ENCODE assay signal across 10 cellular contexts in genomic region chr10:91378061-91378460, GRCh38. TPM values are rescaled to one million over a fixed set of nuclear protein-coding genes. Genes with fewer than 3 reads are reported as not detected.
A peak's percentile ranks its signal among the peaks of the same experiment; 100 is the strongest.
DNase-seq lines count a peak whose midpoint lies in the region; ATAC-seq and TF ChIP-seq lines count a peak whose summit lies in the region.
"Had no signal": no experiment of that assay in that cellular context is flagged by ENCODE, and none has a peak within 500 bp of the region (broad histone marks: within the 10 kb centered on the region; RNA-seq: fewer than 3 reads in every experiment).

No MANE protein-coding gene starts in this region.

- H3K27me3 ChIP-seq in gastrocnemius medialis, result no peaks in the 10 kb centered on the region
- H3K27me3 ChIP-seq: tibial artery had no signal

- H3K27me3 Mint-ChIP-seq in activated CD4-positive, alpha-beta memory T cell treated with anti-CD3 and anti-CD28 coated beads for 36 hours, result peaks cover 26% of the 10 kb centered on the region
- H3K27me3 Mint-ChIP-seq in activated CD4-positive, alpha-beta memory T cell treated with anti-CD3 and anti-CD28 coated beads, Interleukin-2, amount 10 ng/mL, durations not matched to agents 7 days and 5 days, result peaks cover 23% of the 10 kb centered on the region
- H3K27me3 Mint-ChIP-seq in T-cell, result peaks cover 10 to 22% of the 10 kb centered on the region in 2 donors

- H3K9me3 ChIP-seq in gastrocnemius medialis, result peaks cover 0 to 5% (median 0%) of the 10 kb centered on the region in 3 donors
- H3K9me3 ChIP-seq: neutrophil had no signal

- no peak for TF ChIP-seq CTCF in gastrocnemius medialis (IDR thresholded peaks at IDR 0.05 in 4 of 5, conservative IDR thresholded peaks at IDR 0.05 in 1 of 5)

- peaks cover 40% of the 10 kb centered on the region for H3K9me3 Mint-ChIP-seq in activated CD4-positive, alpha-beta memory T cell treated with anti-CD3 and anti-CD28 coated beads for 36 hours
- peaks cover 18% of the 10 kb centered on the region for H3K9me3 Mint-ChIP-seq in activated CD4-positive, alpha-beta memory T cell treated with anti-CD3 and anti-CD28 coated beads, Interleukin-2, amount 10 ng/mL, durations not matched to agents 7 days and 5 days
- peaks cover 9 to 43% (median 9%) of the 10 kb centered on the region in 3 donors for H3K9me3 Mint-ChIP-seq in T-cell

- H3K4me1 ChIP-seq in gastrocnemius medialis, result peaks cover 0 to 3% of the 10 kb centered on the region in 2 donors
- H3K4me1 ChIP-seq: tibial artery had no signal

- in situ Hi-C loops in gastrocnemius medialis (cut with MboI; ENCODE audit: low sequenced_read_pairs in 4 of 4), result loop anchor here in 2 of 4 donors (25.0 kb wide), 1 partner anchor 259 kb away; the partner anchor contains the start of gene PPP1R3C (in 2 of the 2)

- H3K36me3 ChIP-seq in gastrocnemius medialis, result no peaks in the 10 kb centered on the region
- H3K36me3 ChIP-seq: neutrophil, tibial artery had no signal

- POLR2A ChIA-PET in activated CD4-positive, alpha-beta memory T cell treated with anti-CD3 and anti-CD28 coated beads for 36 hours (lab: Charles Lee), result no interaction called here
- POLR2A ChIA-PET in activated CD4-positive, alpha-beta memory T cell treated with anti-CD3 and anti-CD28 coated beads, Interleukin-2, amount 10 ng/mL, durations not matched to agents 7 days and 5 days (lab: Charles Lee), result no interaction called here
- POLR2A ChIA-PET in T-cell (lab: Charles Lee), result interaction anchor here (0.6 kb wide), 3 partner anchors 11 to 504 kb away, joined by 3 to 5 read pairs (median 3); no protein-coding TSS in a partner anchor

- no peak for TF ChIP-seq POLR2A in gastrocnemius medialis (IDR thresholded peaks at IDR 0.05)

- no peak overlapping the region for H3K4me3 ChIP-seq in gastrocnemius medialis
- H3K4me3 ChIP-seq: tibial artery had no signal

- peaks cover 6% of the 10 kb centered on the region for H3K36me3 Mint-ChIP-seq in activated CD4-positive, alpha-beta memory T cell treated with anti-CD3 and anti-CD28 coated beads for 36 hours
- H3K36me3 Mint-ChIP-seq in activated CD4-positive, alpha-beta memory T cell treated with anti-CD3 and anti-CD28 coated beads, Interleukin-2, amount 10 ng/mL, durations not matched to agents 7 days and 5 days (ENCODE audit: low read depth), result peaks cover 10% of the 10 kb centered on the region
- H3K36me3 Mint-ChIP-seq in T-cell, result peaks cover 11% of the 10 kb centered on the region

- H3K27ac Mint-ChIP-seq in activated CD4-positive, alpha-beta memory T cell treated with anti-CD3 and anti-CD28 coated beads for 36 hours, result peak overlapping the region; percentile 0
- no peak overlapping the region for H3K27ac Mint-ChIP-seq in activated CD4-positive, alpha-beta memory T cell treated with anti-CD3 and anti-CD28 coated beads, Interleukin-2, amount 10 ng/mL, durations not matched to agents 7 days and 5 days
- H3K27ac Mint-ChIP-seq in T-cell, result no peak overlapping the region

- peaks cover 14% of the 10 kb centered on the region for H3K4me1 Mint-ChIP-seq in activated CD4-positive, alpha-beta memory T cell treated with anti-CD3 and anti-CD28 coated beads for 36 hours (ENCODE audit: low read depth)
- H3K4me1 Mint-ChIP-seq in activated CD4-positive, alpha-beta memory T cell treated with anti-CD3 and anti-CD28 coated beads, Interleukin-2, amount 10 ng/mL, durations not matched to agents 7 days and 5 days, result peaks cover 4% of the 10 kb centered on the region
- peaks cover 26 to 38% (median 29%) of the 10 kb centered on the region in 3 donors for H3K4me1 Mint-ChIP-seq in T-cell

- CTCF ChIA-PET in activated CD4-positive, alpha-beta memory T cell treated with anti-CD3 and anti-CD28 coated beads for 36 hours (lab: Charles Lee), result interaction anchor here (0.6 to 2.6 kb wide), 7 partner anchors 9 to 372 kb away, joined by 3 to 11 read pairs (median 7); no protein-coding TSS in a partner anchor
- CTCF ChIA-PET in activated CD4-positive, alpha-beta memory T cell treated with anti-CD3 and anti-CD28 coated beads, Interleukin-2, amount 10 ng/mL, durations not matched to agents 7 days and 5 days (lab: Charles Lee), result interaction anchor here (1.8 kb wide), 1 partner anchor 12 kb away, joined by 5 read pairs; no protein-coding TSS in a partner anchor
- CTCF ChIA-PET in T-cell (lab: Charles Lee), result interaction anchor here in 1 of 2 donors (0.6 to 1.5 kb wide), 5 partner anchors 9 to 915 kb away, joined by 3 to 8 read pairs (median 5); no protein-coding TSS in a partner anchor

- DNase-seq in activated CD4-positive, alpha-beta memory T cell treated with anti-CD3 and anti-CD28 coated beads for 36 hours, result peak; percentile 19
- no peak for DNase-seq in activated CD4-positive, alpha-beta memory T cell treated with anti-CD3 and anti-CD28 coated beads, Interleukin-2, amount 10 ng/mL, durations not matched to agents 7 days and 5 days
- DNase-seq in ELR (ENCODE audit: low read depth) (peak; percentile 72), T-cell (peak in 23 of 34 experiments; percentile 1 to 47 (median 12)), iris pigment epithelial cell (ENCODE audit: low read depth) (peak; percentile 35), gastrocnemius medialis (no peak)
- DNase-seq: tibial artery had no signal

- no peak overlapping the region for H3K27ac ChIP-seq in gastrocnemius medialis
- H3K27ac ChIP-seq: neutrophil, tibial artery had no signal

- intact Hi-C loops in activated CD4-positive, alpha-beta memory T cell treated with anti-CD3 and anti-CD28 coated beads for 36 hours (cut with micrococcal nuclease), result no loop called here
- intact Hi-C loops in gastrocnemius medialis (cut with DNase I; ENCODE audit: low total_unique reads), result no loop called here

- no peak overlapping the region for H3K4me3 Mint-ChIP-seq in activated CD4-positive, alpha-beta memory T cell treated with anti-CD3 and anti-CD28 coated beads for 36 hours
- no peak overlapping the region for H3K4me3 Mint-ChIP-seq in activated CD4-positive, alpha-beta memory T cell treated with anti-CD3 and anti-CD28 coated beads, Interleukin-2, amount 10 ng/mL, durations not matched to agents 7 days and 5 days
- H3K4me3 Mint-ChIP-seq in T-cell, result no peak overlapping the region

- peak; percentile 94 to 99 (median 96) for ATAC-seq in T-cell (replicated peaks in 1 of 4)
- no peak for ATAC-seq in HG03175 (IDR thresholded peaks at IDR 0.05; ENCODE audit: unreplicated experiment)
- no peak for ATAC-seq in gastrocnemius medialis
- no peak for ATAC-seq in GM21447 (IDR thresholded peaks at IDR 0.05; ENCODE audit: unreplicated experiment)

RNA-seq across cellular contexts. Expression of gene HECTD2, which starts 32.1 kb away (rescaled TPM):
- 1 to 10 TPM; 4.0 to 5.5 TPM for total RNA-seq in activated CD4-positive, alpha-beta memory T cell treated with anti-CD3 and anti-CD28 coated beads for 36 hours
- total RNA-seq in activated CD4-positive, alpha-beta memory T cell treated with anti-CD3 and anti-CD28 coated beads, Interleukin-2, amount 10 ng/mL, durations not matched to agents 7 days and 5 days, result 1 to 10 TPM; 2.6 to 2.9 TPM
- total RNA-seq in T-cell, result 1 to 10 TPM; 1.6 to 3.7 (median 2.5) TPM
- total RNA-seq in gastrocnemius medialis, result 1 to 10 TPM; 1.9 to 7.9 (median 3.9) TPM

Comparison
In these comparisons a context has a peak if more than half of its experiments do, and no peak if none do; other contexts are left out.
1. DNase-seq: peak in activated CD4-positive, alpha-beta memory T cell treated with anti-CD3 and anti-CD28 coated beads for 36 hours (single experiment), ELR (single experiment), T-cell (23 of 34) and iris pigment epithelial cell (single experiment); none in activated CD4-positive, alpha-beta memory T cell treated with anti-CD3 and anti-CD28 coated beads, Interleukin-2, amount 10 ng/mL, durations not matched to agents 7 days and 5 days (single experiment) and gastrocnemius medialis (0 of 2).
2. ATAC-seq: peak in T-cell (4 of 4); none in HG03175 (single experiment), gastrocnemius medialis (0 of 2) and GM21447 (single experiment).
3. POLR2A ChIA-PET loops: an anchor here in T-cell (0.6 kb wide); none called in activated CD4-positive, alpha-beta memory T cell treated with anti-CD3 and anti-CD28 coated beads for 36 hours and activated CD4-positive, alpha-beta memory T cell treated with anti-CD3 and anti-CD28 coated beads, Interleukin-2, amount 10 ng/mL, durations not matched to agents 7 days and 5 days.